ENCODE assay signal across 14 cellular contexts in the genomic region with DNA sequence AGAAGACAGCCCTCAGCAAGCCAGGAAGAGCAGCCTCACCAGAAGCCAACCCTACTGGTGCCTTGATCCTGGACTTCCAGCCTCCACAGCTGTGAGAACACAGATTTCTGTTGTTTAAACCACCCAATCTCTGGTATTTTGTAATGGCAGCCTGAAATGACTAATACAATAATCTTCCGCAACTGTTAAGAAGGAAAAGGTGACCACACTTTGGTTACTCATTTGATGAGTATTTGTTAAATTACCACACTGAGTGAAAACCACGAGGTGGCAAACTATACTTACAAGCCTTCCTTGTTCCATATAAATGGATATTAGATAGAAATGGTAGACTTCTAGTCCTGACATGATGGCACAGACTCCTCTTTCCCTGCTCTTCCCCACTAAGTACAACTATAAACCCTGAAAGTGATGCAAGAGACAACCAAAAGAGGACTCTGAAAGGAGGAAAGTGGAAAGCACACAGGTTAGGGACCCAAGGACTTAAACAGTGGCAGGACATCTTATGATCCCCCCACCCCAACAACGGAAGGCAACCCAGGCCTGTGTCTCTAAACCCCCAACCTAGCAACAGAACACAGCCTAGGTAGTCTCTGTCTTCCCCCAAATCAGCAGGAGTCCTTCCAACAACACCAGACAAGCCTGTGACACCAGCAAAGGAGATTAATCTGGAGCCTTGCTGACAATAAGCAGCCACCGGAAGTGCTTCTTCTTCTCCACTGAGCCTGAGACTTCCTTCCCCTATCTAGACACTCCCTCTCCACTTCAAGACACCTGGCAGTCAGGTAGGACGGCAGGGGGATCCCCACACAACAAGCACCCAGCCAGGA. TPM values are rescaled to one million over a fixed set of nuclear protein-coding genes. Genes with fewer than 3 reads are reported as not detected.
A peak's percentile ranks its signal among the peaks of the same experiment; 100 is the strongest.
DNase-seq lines count a peak whose midpoint lies in the region; ATAC-seq, FAIRE-seq and TF ChIP-seq lines count a peak whose summit lies in the region.
"Had no signal": no experiment of that assay in that cellular context is flagged by ENCODE, and none has a peak within 500 bp of the region (broad histone marks: within the 10 kb centered on the region; RNA-seq: fewer than 3 reads in every experiment).

No MANE protein-coding gene starts in this region.

- H3K9me3 ChIP-seq in CD4-positive, alpha-beta T cell (ENCODE audit: control insufficient read depth, low read length), result no peaks in the 10 kb centered on the region
- no peaks in the 10 kb centered on the region for H3K9me3 ChIP-seq in astrocyte (ENCODE audit: insufficient read depth, low read depth, low read length)

- no peak overlapping the region for H3K4me3 ChIP-seq in astrocyte (ENCODE audit: insufficient read depth, low read depth, low read length)

- no peak overlapping the region for H3K27ac ChIP-seq in CD4-positive, alpha-beta T cell (ENCODE audit: low read depth, low read length)
- H3K27ac ChIP-seq in astrocyte (ENCODE audit: low read depth, low read length), result peak overlapping the region; percentile 47

- FAIRE-seq in astrocyte (lab: Jason Lieb, UNC), result peak; percentile 80
- FAIRE-seq: D721Med had no signal

- peaks cover 10% of the 10 kb centered on the region for H3K4me1 ChIP-seq in astrocyte (ENCODE audit: insufficient read depth, low read length)

- ATAC-seq in CD4-positive, alpha-beta T cell (ENCODE audit: poor library complexity), result peak; percentile 75
- ATAC-seq in HG02678 (IDR thresholded peaks at IDR 0.05; ENCODE audit: unreplicated experiment) (no peak), GM21515 (IDR thresholded peaks at IDR 0.05; ENCODE audit: unreplicated experiment) (no peak)

- H3K27ac Mint-ChIP-seq in CD4-positive, alpha-beta T cell, result peak overlapping the region; percentile 84
- H3K27ac Mint-ChIP-seq in astrocyte (ENCODE audit: unreplicated experiment), result peak overlapping the region; percentile 66

- peaks cover 32% of the 10 kb centered on the region for H3K4me1 Mint-ChIP-seq in CD4-positive, alpha-beta T cell (ENCODE audit: low read depth)
- H3K4me1 Mint-ChIP-seq in astrocyte (ENCODE audit: low read depth, unreplicated experiment), result peaks cover 6% of the 10 kb centered on the region

- no peak overlapping the region for H3K9ac ChIP-seq in astrocyte (ENCODE audit: low read length)

- no peak for DNase-seq in CD4-positive, alpha-beta T cell
- DNase-seq in M059J (ENCODE audit: low read depth) (peak; percentile 86), astrocyte (ENCODE audit: low read depth) (peak; percentile 75), myocyte (ENCODE audit: low read depth) (peak; percentile 30), hippocampal formation (lab: John Stamatoyannopoulos, UW) (no peak), medulla oblongata (ENCODE audit: extremely low spot score) (no peak)
- DNase-seq: activated gamma-delta T cell; NCI-H1436 treated with DMSO at 0.1 percent for 48 hours; stimulated activated CD8-positive, alpha-beta memory T cell treated with anti-CD3 and anti-CD28 coated beads, Interleukin-4, amount 100 ng/mL, for 48 hours had no signal

- POLR2A ChIA-PET in CD4-positive, alpha-beta T cell (lab: Charles Lee), result no interaction called here

- intact Hi-C loops in CD4-positive, alpha-beta T cell (cut with DNase I, micrococcal nuclease), result no loop called here

- no peaks in the 10 kb centered on the region for H3K27me3 ChIP-seq in CD4-positive, alpha-beta T cell (ENCODE audit: control insufficient read depth, insufficient read depth, low read length)
- H3K27me3 ChIP-seq in astrocyte (ENCODE audit: insufficient read depth, low read length), result no peaks in the 10 kb centered on the region

- no peaks in the 10 kb centered on the region for H3K27me3 Mint-ChIP-seq in CD4-positive, alpha-beta T cell
- H3K27me3 Mint-ChIP-seq in astrocyte (ENCODE audit: low read depth, unreplicated experiment), result no peaks in the 10 kb centered on the region

- no peak for TF ChIP-seq CTCF in CD4-positive, alpha-beta T cell (IDR thresholded peaks at IDR 0.05)
- TF ChIP-seq CTCF in astrocyte (IDR thresholded peaks at IDR 0.05; ENCODE audit: insufficient read depth, low read depth, low read length), result no peak

- H3K4me3 Mint-ChIP-seq in CD4-positive, alpha-beta T cell, result peak overlapping the region; percentile 1
- H3K4me3 Mint-ChIP-seq in astrocyte (ENCODE audit: unreplicated experiment), result no peak overlapping the region

- H3K9me3 Mint-ChIP-seq in CD4-positive, alpha-beta T cell, result no peaks in the 10 kb centered on the region
- H3K9me3 Mint-ChIP-seq in astrocyte (ENCODE audit: unreplicated experiment), result peaks cover 23% of the 10 kb centered on the region

- H4K20me1 ChIP-seq in astrocyte (ENCODE audit: insufficient read depth, low read length), result no peaks in the 10 kb centered on the region

- H2AFZ ChIP-seq in astrocyte (ENCODE audit: low read depth, low read length), result no peak overlapping the region

- peaks cover 4% of the 10 kb centered on the region for H3K36me3 ChIP-seq in astrocyte (ENCODE audit: insufficient read depth, low read length)

- H3K36me3 Mint-ChIP-seq in CD4-positive, alpha-beta T cell (ENCODE audit: low read depth), result peaks cover 88% of the 10 kb centered on the region
- H3K36me3 Mint-ChIP-seq in astrocyte (ENCODE audit: low read depth, unreplicated experiment), result peaks cover 39% of the 10 kb centered on the region

- no peaks in the 10 kb centered on the region for H3K79me2 ChIP-seq in astrocyte (ENCODE audit: insufficient read depth, low read length)

- peak overlapping the region; percentile 36 for H3K4me2 ChIP-seq in astrocyte (ENCODE audit: low read length)

- CTCF ChIA-PET in CD4-positive, alpha-beta T cell (lab: Charles Lee), result no interaction called here

RNA-seq across cellular contexts. Expression of a gene that starts 12.3 kb away (rescaled TPM):
- total RNA-seq in CD4-positive, alpha-beta T cell, result 1 to 10 TPM; 4.8 to 5.0 TPM
- total RNA-seq in M059J (2014; rRNA removed; shearing (Covaris generic)), result 4.1 and 5.7 TPM in 2 replicates
- 4.4 and 4.5 TPM in 2 replicates for total RNA-seq in astrocyte
- 3.0 TPM in 2 replicates for total RNA-seq in myocyte
- polyA plus RNA-seq in myocyte (2012), result 1.5 TPM

RNA-seq across cellular contexts. Expression of a gene that starts 15.3 kb away (rescaled TPM):
- total RNA-seq in CD4-positive, alpha-beta T cell, result not detected
- total RNA-seq in M059J (2014; rRNA removed; shearing (Covaris generic)), result not detected in 2 replicates
- total RNA-seq in astrocyte (not detected in 2 replicates), myocyte (not detected in 2 replicates)
- polyA plus RNA-seq in myocyte (2012), result not detected
- total RNA-seq: skeletal muscle tissue; T-helper 2 cell treated with Interferon-gamma antibody and Interleukin-4, amounts not matched to agents 100 ng/mL and 5 ng/mL, for 36 hours had no signal

Comparison
In these comparisons a context has a peak if more than half of its experiments do, and no peak if none do; other contexts are left out.
1. DNase-seq: peak in M059J (single experiment), astrocyte (single experiment) and myocyte (single experiment); none in CD4-positive, alpha-beta T cell (0 of 10), hippocampal formation (0 of 2) and medulla oblongata (single experiment).